Comparison of ENCODE assay signal across 11 cellular contexts in the genomic region with DNA sequence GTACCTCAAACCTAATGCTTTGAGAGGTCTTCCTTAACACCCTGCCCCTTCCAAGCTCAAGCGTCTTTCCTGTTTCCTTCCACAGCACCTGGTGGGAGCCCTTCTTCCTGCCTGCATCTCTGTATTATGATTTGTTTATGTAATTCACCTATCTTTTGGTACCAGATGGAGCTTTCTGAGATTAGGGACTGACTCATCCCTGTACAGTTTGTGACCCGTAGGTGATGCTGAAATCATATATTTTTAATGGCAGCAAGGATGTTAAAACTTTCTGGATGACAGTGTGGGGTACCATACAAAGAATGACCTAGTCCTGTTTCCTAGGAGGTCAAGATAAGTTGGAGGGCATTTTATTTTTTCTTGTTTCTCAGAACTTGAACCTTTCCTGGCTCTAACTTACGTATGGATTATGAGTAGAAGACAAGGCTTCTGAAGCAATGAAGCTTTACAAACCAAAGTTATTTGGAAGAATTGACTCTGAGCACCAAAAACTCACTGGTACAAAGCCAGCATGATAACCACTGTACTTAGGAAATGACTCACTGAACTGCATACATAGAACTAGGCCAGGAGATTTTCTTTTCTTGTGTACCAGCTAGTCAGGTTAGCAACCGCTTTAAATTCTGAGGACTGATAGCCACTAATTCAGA. TPM values are rescaled to one million over a fixed set of nuclear protein-coding genes. Genes with fewer than 3 reads are reported as not detected.
A peak's percentile ranks its signal among the peaks of the same experiment; 100 is the strongest.
DNase-seq lines count a peak whose midpoint lies in the region; ATAC-seq and TF ChIP-seq lines count a peak whose summit lies in the region.
"Had no signal": no experiment of that assay in that cellular context is flagged by ENCODE, and none has a peak within 500 bp of the region (broad histone marks: within the 10 kb centered on the region; RNA-seq: fewer than 3 reads in every experiment).

No MANE protein-coding gene starts in this region.

- in situ Hi-C loops in astrocyte of the spinal cord (cut with HindIII; ENCODE audit: low sequenced_read_pairs) = no loop called here

- DNase-seq in AG08395 (ENCODE audit: low spot score) (peak; percentile 13), astrocyte of the spinal cord (ENCODE audit: low read depth, low spot score) (peak; percentile 72), NOMO-1 treated with DMSO at 0.1 percent for 48 hours (lab: John Stamatoyannopoulos, UW; ENCODE audit: unreplicated experiment) (no peak), SHP77 (lab: John Stamatoyannopoulos, UW) (no peak), T1000 (lab: John Stamatoyannopoulos, UW) (no peak), left lobe of liver (ENCODE audit: low spot score) (no peak)
- DNase-seq: CD8-positive, alpha-beta T cell; HCEC 1CT had no signal

- peak; percentile 70 for ATAC-seq in GM19395 (IDR thresholded peaks at IDR 0.05; ENCODE audit: unreplicated experiment)
- ATAC-seq in HG03354 (IDR thresholded peaks at IDR 0.05; ENCODE audit: poor library complexity, severe bottlenecking, unreplicated experiment) = peak; percentile 61
- ATAC-seq in left lobe of liver = no peak
- ATAC-seq: CD8-positive, alpha-beta T cell; WTC11 had no signal

- H3K4me3 ChIP-seq in astrocyte of the spinal cord (ENCODE audit: low read depth, low read length) = no peak overlapping the region

- TF ChIP-seq CTCF in astrocyte of the spinal cord (IDR thresholded peaks at IDR 0.05; ENCODE audit: low read depth, low read length) = no peak

RNA-seq across cellular contexts. Expression of gene HHLA2, which starts 46.6 kb away (rescaled TPM):
- total RNA-seq in left lobe of liver = not detected

Comparison
In these comparisons a context has a peak if more than half of its experiments do, and no peak if none do; other contexts are left out.
1. DNase-seq: peak in AG08395 (single experiment) and astrocyte of the spinal cord (single experiment); none in NOMO-1 treated with DMSO at 0.1 percent for 48 hours (single experiment), SHP77 (0 of 2), T1000 (single experiment) and left lobe of liver (single experiment).